In genomic region chr1:169059391-169059790, GRCh38 we compare ENCODE assay signal across 20 cellular contexts. TPM values are rescaled to one million over a fixed set of nuclear protein-coding genes. Genes with fewer than 3 reads are reported as not detected.
DNase-seq lines count a peak whose midpoint lies in the region; ATAC-seq and TF ChIP-seq lines count a peak whose summit lies in the region.
"Had no signal": no experiment of that assay in that cellular context is flagged by ENCODE, and none has a peak within 500 bp of the region (broad histone marks: within the 10 kb centered on the region; RNA-seq: fewer than 3 reads in every experiment).

No MANE protein-coding gene starts in this region.

- DNase-seq in PC-3, result peak; percentile 66
- DNase-seq in colonic mucosa, result no peak
- DNase-seq in NCI-H1105 (lab: John Stamatoyannopoulos, UW), result no peak
- no peak for DNase-seq in GDM1 (lab: John Stamatoyannopoulos, UW)
- DNase-seq: BE2C, DND-41, H9, IMR-90, KG1, NCI-H1092, NCI-H1436, NCI-H187, NCI-H2081 treated with DMSO at 0.1 percent for 48 hours, NCI-H2171, Right ventricle myocardium superior had no signal

- H3K27ac ChIP-seq in PC-3 (ENCODE audit: low read length), result peak overlapping the region; percentile 93
- peak overlapping the region; percentile 64 for H3K27ac ChIP-seq in colonic mucosa
- H3K27ac ChIP-seq in mucosa of rectum (ENCODE audit: low read depth in 2 of 2, low read length in 2 of 2), result peak overlapping the region; percentile 86 to 88
- H3K27ac ChIP-seq: SJSA1 had no signal

- no peaks in the 10 kb centered on the region for H3K9me2 ChIP-seq in PC-3 (replicated peaks; ENCODE audit: low read length)

- peaks cover 9% of the 10 kb centered on the region for H3K36me3 ChIP-seq in PC-3 (ENCODE audit: low read depth, low read length)
- no peaks in the 10 kb centered on the region for H3K36me3 ChIP-seq in colonic mucosa
- H3K36me3 ChIP-seq in mucosa of rectum (ENCODE audit: control insufficient read depth in 2 of 2, insufficient read depth in 2 of 2, low read length in 2 of 2), result no peaks in the 10 kb centered on the region
- H3K36me3 ChIP-seq: BE2C, SJSA1 had no signal

- H3K4me1 ChIP-seq in PC-3 (ENCODE audit: insufficient read depth, low read length) (peaks cover 34% of the 10 kb centered on the region), colonic mucosa (no peaks in the 10 kb centered on the region), mucosa of rectum (ENCODE audit: control insufficient read depth in 2 of 2, insufficient read depth in 2 of 2, low read length in 2 of 2) (peaks cover 8 to 13% of the 10 kb centered on the region in 2 donors)
- H3K4me1 ChIP-seq: BE2C, SJSA1 had no signal

- H3F3A ChIP-seq in PC-3 (ENCODE audit: low read length, unreplicated experiment), result peaks cover 10% of the 10 kb centered on the region

- H4K20me1 ChIP-seq in PC-3 (ENCODE audit: low read length), result no peaks in the 10 kb centered on the region

- no TSS peak for BruUV-seq in PC-3 (replicated peaks; lab: Mats Ljungman, UMichigan)

- intact Hi-C loops in PC-3 (cut with micrococcal nuclease) (loop anchor here (1.0 kb wide), 2 partner anchors 304 to 350 kb away; no protein-coding TSS in a partner anchor), colonic mucosa (cut with DNase I) (no loop called here)

- peak overlapping the region; percentile 9; the same call in 1 of the 2 replicates for H3K4me3 ChIP-seq in PC-3 (ENCODE audit: low read length)
- H3K4me3 ChIP-seq in colonic mucosa, result no peak overlapping the region
- H3K4me3 ChIP-seq in mucosa of rectum (ENCODE audit: low read length in 2 of 2), result peak overlapping the region in 1 of 2 donors; percentile 31
- H3K4me3 ChIP-seq: GM23338, SJSA1 had no signal

- H3K79me2 ChIP-seq in PC-3 (ENCODE audit: low read length), result no peaks in the 10 kb centered on the region

- H3K9me3 ChIP-seq in PC-3 (ENCODE audit: low read length) (peaks cover 12% of the 10 kb centered on the region), colonic mucosa (no peaks in the 10 kb centered on the region), mucosa of rectum (ENCODE audit: control insufficient read depth in 2 of 2, low read length in 2 of 2) (peaks cover 3 to 5% of the 10 kb centered on the region in 2 donors)
- H3K9me3 ChIP-seq: BE2C, SJSA1 had no signal

- H3K4me2 ChIP-seq in PC-3 (ENCODE audit: low read length), result peak overlapping the region; percentile 69
- H3K4me2 ChIP-seq: GM23338 had no signal

- POLR2A ChIA-PET in PC-3 (lab: Charles Lee; ENCODE audit: unreplicated experiment), result interaction anchor here (0.5 to 0.7 kb wide), 2 partner anchors 48 to 143 kb away, joined by 6 to 8 read pairs; no protein-coding TSS in a partner anchor

- H3K27me3 ChIP-seq in PC-3 (ENCODE audit: low read length) (no peaks in the 10 kb centered on the region), colonic mucosa (no peaks in the 10 kb centered on the region), mucosa of rectum (ENCODE audit: control insufficient read depth in 2 of 2, insufficient read depth in 2 of 2, low read length in 2 of 2) (no peaks in the 10 kb centered on the region)
- H3K27me3 ChIP-seq: BE2C, SJSA1 had no signal

- ATAC-seq in PC-3 (peak; percentile 66), GM21717 (IDR thresholded peaks at IDR 0.05; ENCODE audit: unreplicated experiment) (no peak), HG02884 (IDR thresholded peaks at IDR 0.05; ENCODE audit: unreplicated experiment) (no peak)
- ATAC-seq: GM23338 had no signal

- TF ChIP-seq CTCF in PC-3 (conservative IDR thresholded peaks at IDR 0.05; ENCODE audit: low read depth, low read length), result no peak
- TF ChIP-seq CTCF in colonic mucosa (IDR thresholded peaks at IDR 0.05), result no peak

- CTCF ChIA-PET in PC-3 (lab: Charles Lee), result no interaction called here

- peak overlapping the region; percentile 61 for H2AFZ ChIP-seq in PC-3 (ENCODE audit: low read length)
- H2AFZ ChIP-seq: GM23338 had no signal

- H3K9ac ChIP-seq in PC-3 (ENCODE audit: low read length) (peak overlapping the region; percentile 62), colonic mucosa (ENCODE audit: low read depth in 2 of 2, low read length in 2 of 2) (peak overlapping the region in 1 of 2 donors; percentile 13), mucosa of rectum (ENCODE audit: low read depth in 1 of 2, low read length in 2 of 2) (no peak overlapping the region)

RNA-seq across cellular contexts. Expression of gene ATP1B1, which starts 47.1 kb away (rescaled TPM):
- total RNA-seq in PC-3 (2014; rRNA removed) (68.7 and 76.6 TPM in 2 replicates), colonic mucosa (100 to 1,000 TPM; 378 to 678 TPM)
